ENCODE assay signal across 8 cellular contexts in genomic region chr12:8032242-8033152, GRCh38. TPM values are rescaled to one million over a fixed set of nuclear protein-coding genes. Genes with fewer than 3 reads are reported as not detected.
DNase-seq lines count a peak whose midpoint lies in the region; ATAC-seq and TF ChIP-seq lines count a peak whose summit lies in the region.

TSS of gene FOXJ2 (plus strand) at chr12:8032716. CDS start at chr12:8039833, 7,117 bp downstream.

- peak within 1 kb of the TSS; percentile 31 for H3K27ac Mint-ChIP-seq in neural crest cell (ENCODE audit: unreplicated experiment)

- peak within 1 kb of the TSS; percentile 85 to 89 for H3K4me3 ChIP-seq in foreskin fibroblast (ENCODE audit: low read depth in 1 of 2, low read length in 2 of 2)

- peak within 1 kb of the TSS; percentile 94 for H3K4me3 Mint-ChIP-seq in neural crest cell

- H3K27me3 Mint-ChIP-seq in neural crest cell (ENCODE audit: low read depth), result no peaks in the 10 kb centered on the region

- H3K36me3 Mint-ChIP-seq in neural crest cell (ENCODE audit: low read depth), result no peaks in the 10 kb centered on the region

- peaks cover 47% of the 10 kb centered on the region for H3K4me1 Mint-ChIP-seq in neural crest cell

- DNase-seq in COR-L47 (lab: John Stamatoyannopoulos, UW) (peak; percentile 13), HS-27A (ENCODE audit: low read depth) (peak; percentile 53), RPMI8226 (peak; percentile 81), foreskin fibroblast (peak; percentile 76 to 92), neural crest cell (ENCODE audit: low read depth, low spot score) (peak; percentile 62), stromal cell of bone marrow (ENCODE audit: low read depth) (peak; percentile 51)
- DNase-seq in activated effector memory CD4-positive, alpha-beta T cell treated with anti-CD3 and anti-CD28 coated beads, Interleukin-2, amount 50 U/mL, for 16 hours, result peak; percentile 93

- H3K9me3 Mint-ChIP-seq in neural crest cell, result no peaks in the 10 kb centered on the region

- TF ChIP-seq CTCF in foreskin fibroblast (IDR thresholded peaks at IDR 0.05; ENCODE audit: low read depth, low read length) (peak; percentile 3), neural crest cell (conservative IDR thresholded peaks at IDR 0.05) (peak; percentile 41)

- peak; percentile 82 for ATAC-seq in GM19463 (IDR thresholded peaks at IDR 0.05; ENCODE audit: unreplicated experiment)

RNA-seq across cellular contexts. Expression of gene FOXJ2, which starts in this region (rescaled TPM):
- 14.1 and 15.4 TPM in 2 replicates for total RNA-seq in neural crest cell

Comparison
In these comparisons a context has a peak if more than half of its experiments do, and no peak if none do; other contexts are left out.
1. Peak in every context shown above with its lines: DNase-seq, ATAC-seq and H3K4me3 ChIP-seq.
2. DNase-seq: peak in every context shown above with its lines; median percentile 93 in activated effector memory CD4-positive, alpha-beta T cell treated with anti-CD3 and anti-CD28 coated beads, Interleukin-2, amount 50 U/mL, for 16 hours; 84 in foreskin fibroblast; 81 in RPMI8226; 62 in neural crest cell; 53 in HS-27A; 51 in stromal cell of bone marrow; 13 in COR-L47.